Comparison of ENCODE assay signal across 10 cellular contexts in the genomic region with DNA sequence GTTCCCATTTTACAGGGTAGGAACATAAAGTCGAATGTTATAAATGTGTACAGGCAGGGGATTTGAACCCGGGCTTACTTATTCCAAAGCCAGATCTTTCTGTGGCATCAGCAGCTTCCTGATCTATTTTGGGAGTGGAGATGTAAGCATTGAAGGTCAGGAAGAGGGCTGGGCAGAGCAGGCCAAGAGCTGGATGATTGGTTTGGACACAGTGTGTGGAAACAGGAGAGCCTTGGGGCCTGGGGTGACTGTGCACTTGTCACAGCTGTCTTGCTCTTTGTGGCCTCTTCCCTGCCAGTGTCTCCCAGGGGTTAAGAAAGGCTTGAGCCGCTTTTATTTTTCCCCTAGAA.
DNase-seq lines count a peak whose midpoint lies in the region; TF ChIP-seq lines count a peak whose summit lies in the region.
"Had no signal": no experiment of that assay in that cellular context is flagged by ENCODE, and none has a peak within 500 bp of the region (broad histone marks: within the 10 kb centered on the region; RNA-seq: fewer than 3 reads in every experiment).

No MANE protein-coding gene starts in this region.

- peaks cover under 1% of the 10 kb centered on the region for H3K9me3 Mint-ChIP-seq in endodermal cell
- H3K9me3 Mint-ChIP-seq: nephron had no signal

- no peak overlapping the region for H4K91ac ChIP-seq in mesenchymal stem cell (ENCODE audit: low read length)

- H3K4me3 ChIP-seq in endodermal cell (ENCODE audit: low read length) (no peak overlapping the region), mesenchymal stem cell (ENCODE audit: insufficient read depth in 1 of 2, low read depth in 1 of 2, low read length in 2 of 2) (no peak overlapping the region), tibial nerve (no peak overlapping the region)
- no peak overlapping the region for H3K4me3 ChIP-seq in effector memory CD4-positive, alpha-beta T cell (ENCODE audit: insufficient read depth, low read depth, low read length, poor library complexity, severe bottlenecking)

- no peaks in the 10 kb centered on the region for H3K36me3 Mint-ChIP-seq in endodermal cell (ENCODE audit: low read depth)

- no peak for TF ChIP-seq POLR2A in tibial nerve (IDR thresholded peaks at IDR 0.05)

- H3K9me3 ChIP-seq in endodermal cell (ENCODE audit: control insufficient read depth, low read length) (no peaks in the 10 kb centered on the region), mesenchymal stem cell (ENCODE audit: control insufficient read depth, low read length) (no peaks in the 10 kb centered on the region), tibial nerve (no peaks in the 10 kb centered on the region)
- no peaks in the 10 kb centered on the region for H3K9me3 ChIP-seq in effector memory CD4-positive, alpha-beta T cell (ENCODE audit: control insufficient read depth, low read length)

- peaks cover 35% of the 10 kb centered on the region for H3K4me1 Mint-ChIP-seq in endodermal cell

- TF ChIP-seq CTCF in endodermal cell (conservative IDR thresholded peaks at IDR 0.05) (no peak), tibial nerve (IDR thresholded peaks at IDR 0.05) (no peak)

- no peaks in the 10 kb centered on the region for H3K79me1 ChIP-seq in mesenchymal stem cell (replicated peaks; ENCODE audit: low read length, poor library complexity, severe bottlenecking)

- peak overlapping the region; percentile 71 to 79 for H3K4ac ChIP-seq in mesenchymal stem cell (ENCODE audit: low read depth in 1 of 2, low read length in 2 of 2)

- H2BK5ac ChIP-seq in mesenchymal stem cell (ENCODE audit: low read depth, low read length, poor library complexity, severe bottlenecking): no peak overlapping the region

- peak overlapping the region; percentile 39 for H2BK15ac ChIP-seq in mesenchymal stem cell (ENCODE audit: low read depth, poor library complexity, severe bottlenecking)

- no peak overlapping the region for H2AK5ac ChIP-seq in mesenchymal stem cell (ENCODE audit: low read length, severe bottlenecking)

- H3K9ac ChIP-seq in endodermal cell (ENCODE audit: extremely low read depth, low read length, poor library complexity, severe bottlenecking) (no peak overlapping the region), mesenchymal stem cell (ENCODE audit: low read length) (no peak overlapping the region)

- no peaks in the 10 kb centered on the region for H3K27me3 ChIP-seq in endodermal cell (ENCODE audit: control insufficient read depth, insufficient read depth, low read length, poor library complexity, severe bottlenecking)
- no peaks in the 10 kb centered on the region for H3K27me3 ChIP-seq in mesenchymal stem cell (ENCODE audit: control insufficient read depth in 1 of 2, insufficient read depth in 1 of 2, low read length in 2 of 2)
- no peaks in the 10 kb centered on the region for H3K27me3 ChIP-seq in tibial nerve
- H3K27me3 ChIP-seq in effector memory CD4-positive, alpha-beta T cell (replicated peaks; ENCODE audit: control insufficient read depth, insufficient read depth, low read length, poor library complexity, severe bottlenecking): no peaks in the 10 kb centered on the region

- no peak overlapping the region for H3K23ac ChIP-seq in mesenchymal stem cell (ENCODE audit: low read length in 2 of 2)

- no peak overlapping the region for H2BK120ac ChIP-seq in mesenchymal stem cell (ENCODE audit: low read depth, low read length)

- H4K8ac ChIP-seq in mesenchymal stem cell (ENCODE audit: low read length): peak overlapping the region; percentile 66

- no peaks in the 10 kb centered on the region for H3K27me3 Mint-ChIP-seq in endodermal cell (ENCODE audit: insufficient read depth)

- H2BK12ac ChIP-seq in mesenchymal stem cell (ENCODE audit: low read length in 2 of 2): peak overlapping the region; percentile 25 to 29

- H3K4me2 ChIP-seq in mesenchymal stem cell (ENCODE audit: low read length, poor library complexity, severe bottlenecking): no peak overlapping the region

- 89 to 91% methylated on average over 3 of the region's 3 CpGs for WGBS in endodermal cell (ENCODE audit: insufficient coverage in 1 of 2, insufficient read length in 1 of 2), 2 experiments
- WGBS in mesenchymal stem cell: 93% methylated on average over 3 of the region's 3 CpGs
- WGBS in tibial nerve, 2 donors: 62 to 64% methylated on average over 3 of the region's 3 CpGs

- peak in 1 of 2 donors; percentile 48 for TF ChIP-seq EP300 in tibial nerve (IDR thresholded peaks at IDR 0.05)

- no peak overlapping the region for H3K4me3 Mint-ChIP-seq in endodermal cell

- peak; percentile 76 for DNase-seq in MV-4-11 (lab: John Stamatoyannopoulos, UW)
- peak; percentile 39 for DNase-seq in endodermal cell
- DNase-seq in mesenchymal stem cell: peak; percentile 55
- DNase-seq in tibial nerve (ENCODE audit: low spot score in 2 of 2): peak in 1 of 2 donors; percentile 21
- no peak for DNase-seq in effector memory CD4-positive, alpha-beta T cell
- DNase-seq in AG08395 (ENCODE audit: low spot score): no peak
- DNase-seq in NCI-H510A treated with DMSO at 0.1 percent for 48 hours (lab: John Stamatoyannopoulos, UW): no peak
- DNase-seq: DND-41, NCI-H2029 had no signal

- H2AFZ ChIP-seq in mesenchymal stem cell (ENCODE audit: low read depth, low read length): no peak overlapping the region

- H3K27ac ChIP-seq in endodermal cell (ENCODE audit: low read depth, low read length): no peak overlapping the region
- no peak overlapping the region for H3K27ac ChIP-seq in mesenchymal stem cell (ENCODE audit: low read length, poor library complexity, severe bottlenecking)
- H3K27ac ChIP-seq in tibial nerve: peak overlapping the region in 3 of 4 donors; percentile 52 to 78 (median 77)
- H3K27ac ChIP-seq in effector memory CD4-positive, alpha-beta T cell (ENCODE audit: insufficient read depth, low read length, poor library complexity, severe bottlenecking): no peak overlapping the region

- no peak overlapping the region for H3K27ac Mint-ChIP-seq in endodermal cell

- H3K4me1 ChIP-seq in endodermal cell (ENCODE audit: control insufficient read depth, insufficient read depth, low read length) (peaks cover 12% of the 10 kb centered on the region), mesenchymal stem cell (ENCODE audit: control insufficient read depth, insufficient read depth, low read depth, low read length) (peaks cover 5% of the 10 kb centered on the region), tibial nerve (peaks cover 0 to 35% (median 11%) of the 10 kb centered on the region in 4 donors)
- no peaks in the 10 kb centered on the region for H3K4me1 ChIP-seq in effector memory CD4-positive, alpha-beta T cell (ENCODE audit: control insufficient read depth, insufficient read depth, low read length, poor library complexity, severe bottlenecking)

- H3K14ac ChIP-seq in mesenchymal stem cell (ENCODE audit: low read length in 2 of 2): peak overlapping the region in 1 of 2 experiments; percentile 73

- H3K36me3 ChIP-seq in endodermal cell (ENCODE audit: control insufficient read depth, insufficient read depth, low read length): no peaks in the 10 kb centered on the region
- H3K36me3 ChIP-seq in mesenchymal stem cell (ENCODE audit: control insufficient read depth in 1 of 2, insufficient read depth in 2 of 2, low read depth in 1 of 2, low read length in 2 of 2): no peaks in the 10 kb centered on the region
- H3K36me3 ChIP-seq in tibial nerve: no peaks in the 10 kb centered on the region
- H3K36me3 ChIP-seq in effector memory CD4-positive, alpha-beta T cell (ENCODE audit: control insufficient read depth, insufficient read depth, low read length): no peaks in the 10 kb centered on the region

- peak overlapping the region in 1 of 2 experiments; percentile 68 for H3K18ac ChIP-seq in mesenchymal stem cell (ENCODE audit: low read depth in 1 of 2, low read length in 2 of 2)

Comparison
In these comparisons a context has a peak if more than half of its experiments do, and no peak if none do; other contexts are left out.
1. DNase-seq: peak in MV-4-11 (single experiment), endodermal cell (single experiment) and mesenchymal stem cell (single experiment); none in effector memory CD4-positive, alpha-beta T cell (0 of 3), AG08395 (single experiment) and NCI-H510A treated with DMSO at 0.1 percent for 48 hours (single experiment).
2. H3K27ac ChIP-seq: peak in tibial nerve (3 of 4); none in endodermal cell (single experiment), mesenchymal stem cell (single experiment) and effector memory CD4-positive, alpha-beta T cell (single experiment).